8 cellular contexts compared by ENCODE assay signal in the genomic region with DNA sequence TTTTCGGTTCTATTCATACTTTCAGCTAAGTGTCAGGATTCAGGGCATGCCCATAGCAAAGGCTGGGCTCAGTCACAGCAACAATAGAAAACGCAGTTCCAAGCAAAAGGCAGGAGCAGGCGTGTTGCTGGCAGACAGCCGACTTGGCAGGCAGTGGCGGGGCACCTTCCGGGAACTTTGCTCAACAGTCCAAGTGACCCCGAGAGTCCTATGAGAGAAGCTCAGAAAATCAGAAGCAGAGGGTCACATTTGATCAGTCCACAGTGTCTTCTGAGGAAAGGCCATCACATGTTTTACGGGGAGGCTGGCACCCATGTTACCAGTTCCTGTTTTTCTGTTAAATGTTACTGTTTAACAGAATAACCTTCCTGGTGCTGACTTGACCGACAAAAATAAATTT.
DNase-seq lines count a peak whose midpoint lies in the region; ATAC-seq and TF ChIP-seq lines count a peak whose summit lies in the region.

No MANE protein-coding gene starts in this region.

- no CpG with 5 or more reads among the region's 9 CpGs for WGBS in neuronal stem cell (ENCODE audit: extremely low coverage in 2 of 2, insufficient read length in 2 of 2, insufficient replicate concordance in 1 of 2), 2 donors

- no peak overlapping the region for H4K8ac ChIP-seq in neuronal stem cell (ENCODE audit: low read depth, low read length)

- H3K79me1 ChIP-seq in neuronal stem cell (ENCODE audit: low read depth, low read length) = no peaks in the 10 kb centered on the region

- no peak overlapping the region for H2BK15ac ChIP-seq in neuronal stem cell (ENCODE audit: low read length)

- no peak overlapping the region for H3K18ac ChIP-seq in neuronal stem cell (ENCODE audit: low read length)

- H4K91ac ChIP-seq in neuronal stem cell (ENCODE audit: low read depth, low read length, poor library complexity) = no peak overlapping the region

- peaks cover 2% of the 10 kb centered on the region; the same call in 1 of the 2 replicates for H3K4me1 ChIP-seq in BE2C
- H3K4me1 ChIP-seq in neuronal stem cell (ENCODE audit: control insufficient read depth in 2 of 2, insufficient read depth in 1 of 2, low read depth in 1 of 2, low read length in 2 of 2) = peaks cover 9 to 17% of the 10 kb centered on the region in 2 donors

- DNase-seq in BE2C (peak; percentile 47), RPMI7951 (ENCODE audit: low read depth) (peak; percentile 52), fibroblast of the aortic adventitia (ENCODE audit: low read depth) (peak; percentile 43), neuronal stem cell (ENCODE audit: low spot score) (no peak), NCI-H1092 (lab: John Stamatoyannopoulos, UW) (no peak)
- DNase-seq in effector CD8-positive, alpha-beta T cell (lab: John Stamatoyannopoulos, UW) = no peak

- H3K4me3 ChIP-seq in BE2C (ENCODE audit: low read depth, low read length) (no peak overlapping the region), fibroblast of the aortic adventitia (ENCODE audit: low read depth, low read length) (no peak overlapping the region), neuronal stem cell (ENCODE audit: low read length in 2 of 2) (no peak overlapping the region)

- no peak overlapping the region for H3K14ac ChIP-seq in neuronal stem cell (ENCODE audit: low read length)

- H3K4me2 ChIP-seq in neuronal stem cell (ENCODE audit: insufficient read depth, low read length, poor library complexity, severe bottlenecking) = no peak overlapping the region

- no peak overlapping the region for H2BK5ac ChIP-seq in neuronal stem cell (ENCODE audit: low read length)

- no peak overlapping the region for H2BK12ac ChIP-seq in neuronal stem cell (ENCODE audit: low read length)

- no peaks in the 10 kb centered on the region for H3K36me3 ChIP-seq in BE2C
- H3K36me3 ChIP-seq in neuronal stem cell (replicated peaks in 1 of 2; ENCODE audit: control insufficient read depth in 2 of 2, insufficient read depth in 2 of 2, low read length in 2 of 2) = no peaks in the 10 kb centered on the region

- peak overlapping the region; percentile 63 for H2AFZ ChIP-seq in neuronal stem cell (ENCODE audit: low read length)

- ATAC-seq in GM18907 (IDR thresholded peaks at IDR 0.05; ENCODE audit: unreplicated experiment) (no peak), HG03378 (IDR thresholded peaks at IDR 0.05; ENCODE audit: unreplicated experiment) (no peak)

- no peak overlapping the region for H3K9ac ChIP-seq in neuronal stem cell (ENCODE audit: low read depth, low read length, poor library complexity)

- H3K27me3 ChIP-seq in BE2C (no peaks in the 10 kb centered on the region), neuronal stem cell (ENCODE audit: control insufficient read depth in 3 of 3, insufficient read depth in 3 of 3, low read depth in 1 of 3, low read length in 3 of 3) (no peaks in the 10 kb centered on the region)

- no peak overlapping the region for H2BK120ac ChIP-seq in neuronal stem cell (ENCODE audit: low read depth, low read length)

- H3K23ac ChIP-seq in neuronal stem cell (ENCODE audit: low read depth, low read length, poor library complexity) = no peak overlapping the region

- H3K27ac ChIP-seq in neuronal stem cell (replicated peaks; ENCODE audit: low read length) = no peak overlapping the region

- H2AK5ac ChIP-seq in neuronal stem cell (ENCODE audit: low read depth, low read length) = no peak overlapping the region

- no peak overlapping the region for H3K4ac ChIP-seq in neuronal stem cell (ENCODE audit: low read length)

- H3K9me3 ChIP-seq in BE2C (no peaks in the 10 kb centered on the region), neuronal stem cell (replicated peaks in 1 of 2; ENCODE audit: control insufficient read depth in 2 of 2, insufficient read depth in 1 of 2, low read depth in 1 of 2, low read length in 2 of 2) (no peaks in the 10 kb centered on the region)

- TF ChIP-seq CTCF in BE2C (IDR thresholded peaks at IDR 0.05; ENCODE audit: low read depth, low read length) (no peak), fibroblast of the aortic adventitia (IDR thresholded peaks at IDR 0.05; ENCODE audit: insufficient read depth, low read length) (no peak)

Comparison
In these comparisons a context has a peak if more than half of its experiments do, and no peak if none do; other contexts are left out.
1. DNase-seq: peak in BE2C (single experiment), RPMI7951 (single experiment) and fibroblast of the aortic adventitia (single experiment); none in neuronal stem cell (single experiment), effector CD8-positive, alpha-beta T cell (single experiment) and NCI-H1092 (single experiment).